In genomic region chr1:168235937-168236336, GRCh38 we compare ENCODE assay signal across 1 cellular context.
TF ChIP-seq lines count a peak whose summit lies in the region.

No MANE protein-coding gene starts in this region.

TF ChIP-seq in HepG2, 621 proteins besides CTCF, POLR2A, EP300 and RAD21:
- 0 out of 2 replicates have a peak, but pooled peaks have one; percentile 14 for TF ChIP-seq SAP130 (CRISPR knock-in tag; IDR thresholded peaks at IDR 0.05; ENCODE audit: low read depth)
- TF ChIP-seq PBX2 (CRISPR knock-in tag; IDR thresholded peaks at IDR 0.05), result no peak
- TF ChIP-seq MAX (IDR thresholded peaks at IDR 0.05), result peak; percentile 44; the same call in 1 of the 2 replicates
- 0 out of 2 replicates have a peak, but pooled peaks have one; percentile 38 for TF ChIP-seq HNF4G (IDR thresholded peaks at IDR 0.05; ENCODE audit: borderline replicate concordance, low read depth, low read length)
- TF ChIP-seq HNF4G (CRISPR knock-in tag; IDR thresholded peaks at IDR 0.05; ENCODE audit: borderline replicate concordance, low read depth), result no peak
- no peak for TF ChIP-seq RARG (CRISPR knock-in tag; IDR thresholded peaks at IDR 0.05; ENCODE audit: low read depth)
- no peak for TF ChIP-seq NR2F6 (IDR thresholded peaks at IDR 0.05)
- TF ChIP-seq NR2F6 (CRISPR knock-in tag; IDR thresholded peaks at IDR 0.05), result no peak
- TF ChIP-seq GFI1 (CRISPR knock-in tag; IDR thresholded peaks at IDR 0.05; ENCODE audit: borderline replicate concordance), result 0 out of 2 replicates have a peak, but pooled peaks have one; percentile 20
- no peak for TF ChIP-seq ZNF547 (CRISPR knock-in tag; IDR thresholded peaks at IDR 0.05)
- TF ChIP-seq SKIL (CRISPR knock-in tag; IDR thresholded peaks at IDR 0.05; ENCODE audit: borderline replicate concordance), result 0 out of 2 replicates have a peak, but pooled peaks have one; percentile 20
- no peak for TF ChIP-seq SOX6 (IDR thresholded peaks at IDR 0.05)
- 0 out of 2 replicates have a peak, but pooled peaks have one; percentile 13 for TF ChIP-seq SOX6 (CRISPR knock-in tag; IDR thresholded peaks at IDR 0.05)
- TF ChIP-seq ZNF343 (CRISPR knock-in tag; IDR thresholded peaks at IDR 0.05), result no peak
- TF ChIP-seq HNF4A (CRISPR knock-in tag; IDR thresholded peaks at IDR 0.05), result peak; percentile 64
- TF ChIP-seq BCL6 (CRISPR knock-in tag; IDR thresholded peaks at IDR 0.05), result peak; percentile 99
- TF ChIP-seq FOXA1 (IDR thresholded peaks at IDR 0.05), result no peak
- TF ChIP-seq FOXA1 (CRISPR knock-in tag; IDR thresholded peaks at IDR 0.05), result 0 out of 2 replicates have a peak, but pooled peaks have one; percentile 15
- TF ChIP-seq RARA (CRISPR knock-in tag; IDR thresholded peaks at IDR 0.05), result peak; percentile 71
